Comparison of ENCODE assay signal across 32 cellular contexts in the genomic region with DNA sequence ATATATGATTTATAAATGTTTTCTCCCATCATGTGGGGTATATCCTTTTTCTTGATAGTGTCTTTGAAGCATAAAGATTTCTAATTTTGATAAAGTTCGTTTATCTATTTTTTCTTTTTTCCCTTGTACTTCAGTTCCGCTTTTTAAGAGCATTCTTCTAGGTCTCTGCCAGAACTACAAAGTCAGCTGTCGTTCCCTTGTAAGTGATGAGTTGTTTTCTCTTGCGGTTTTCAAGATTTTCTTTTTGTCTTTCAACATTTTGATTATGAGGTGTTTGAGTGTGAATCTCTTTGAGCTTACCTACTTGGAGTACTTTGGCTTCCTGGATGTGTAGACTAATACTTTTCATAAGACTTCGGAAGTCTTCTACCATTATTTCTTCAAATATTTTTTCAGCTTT. TPM values are rescaled to one million over a fixed set of nuclear protein-coding genes. Genes with fewer than 3 reads are reported as not detected.
"Had no signal": no experiment of that assay in that cellular context is flagged by ENCODE, and none has a peak within 500 bp of the region (broad histone marks: within the 10 kb centered on the region; RNA-seq: fewer than 3 reads in every experiment).

No MANE protein-coding gene starts in this region.

- H3K36me3 ChIP-seq: brain microvascular endothelial cell, Peyer's patch had no signal

- H3K4me2 ChIP-seq: KMS-11 had no signal

- ATAC-seq: activated CD8-positive, alpha-beta memory T cell treated with anti-CD3 and anti-CD28 coated beads, Interleukin-2, amount 10 ng/mL, durations not matched to agents 7 days and 5 days; activated naive CD8-positive, alpha-beta T cell treated with anti-CD3 and anti-CD28 coated beads, Interleukin-2, amount 50 U/mL, for 24 hours; PC-3; Right ventricle myocardium inferior had no signal

- H3K9me3 ChIP-seq: Peyer's patch had no signal

- H3K4me3 ChIP-seq: Peyer's patch had no signal

- H3K27ac ChIP-seq: brain microvascular endothelial cell, KMS-11, Peyer's patch, RWPE1, VCaP had no signal

- H3K27me3 ChIP-seq: brain microvascular endothelial cell, Peyer's patch had no signal

- H3K4me1 ChIP-seq: Peyer's patch had no signal

- DNase-seq: activated B cell treated with CpG ODN at 0.5 μM for 24 hours; activated CD4-positive, alpha-beta memory T cell treated with anti-CD3 and anti-CD28 coated beads, Interleukin-2, amount 10 ng/mL, durations not matched to agents 7 days and 5 days; activated CD4-positive, alpha-beta T cell treated with anti-CD3 and anti-CD28 coated beads for 4 hours; activated CD4-positive, CD25-positive, alpha-beta regulatory T cell treated with anti-CD3 and anti-CD28 coated beads, Interleukin-2, amount 50 U/mL, for 72 hours; activated CD8-positive, alpha-beta memory T cell treated with anti-CD3 and anti-CD28 coated beads for 24 hours; activated CD8-positive, alpha-beta memory T cell treated with anti-CD3 and anti-CD28 coated beads, Interleukin-2, amount 10 ng/mL, durations not matched to agents 7 days and 5 days; activated CD8-positive, alpha-beta memory T cell treated with anti-CD3 and anti-CD28 coated beads, Interleukin-2, amount 50 U/mL, for 48 hours; activated effector memory CD4-positive, alpha-beta T cell treated with Interleukin-2 at 50 U/mL for 16 hours; activated naive CD4-positive, alpha-beta T cell treated with anti-CD3 and anti-CD28 coated beads, Interleukin-2, amount 10 ng/mL, durations not matched to agents 7 days and 5 days; activated naive CD8-positive, alpha-beta T cell treated with anti-CD3 and anti-CD28 coated beads, Interleukin-2, amount 50 U/mL, for 24 hours; activated T-cell treated with anti-CD3 and anti-CD28 coated beads, Interleukin-2, amount 50 U/mL, for 48 hours; anterior cingulate cortex; brain microvascular endothelial cell; NCI-H1105; NCI-H1417 treated with DMSO at 0.1 percent for 48 hours; NCI-H187 treated with DMSO at 0.1 percent for 48 hours; NCI-H2081; NCI-H2171 treated with DMSO at 0.1 percent for 48 hours; NCI-H2227 treated with DMSO at 0.1 percent for 48 hours; NCI-H446; NCI-H510A treated with DMSO at 0.1 percent for 48 hours; NCI-H69; PC-3; Peyer's patch; SW 1271; T-helper 1 cell; T-helper 2 cell; T-helper 9 cell had no signal

- H3K9ac ChIP-seq: KMS-11 had no signal

RNA-seq across cellular contexts. Expression of gene PRICKLE2, which starts 9.3 kb away (rescaled TPM):
- total RNA-seq: activated CD4-positive, alpha-beta memory T cell treated with anti-CD3 and anti-CD28 coated beads, Interleukin-2, amount 10 ng/mL, durations not matched to agents 7 days and 5 days; activated CD8-positive, alpha-beta memory T cell treated with anti-CD3 and anti-CD28 coated beads, Interleukin-2, amount 10 ng/mL, durations not matched to agents 7 days and 5 days had no signal
